In the genomic region with DNA sequence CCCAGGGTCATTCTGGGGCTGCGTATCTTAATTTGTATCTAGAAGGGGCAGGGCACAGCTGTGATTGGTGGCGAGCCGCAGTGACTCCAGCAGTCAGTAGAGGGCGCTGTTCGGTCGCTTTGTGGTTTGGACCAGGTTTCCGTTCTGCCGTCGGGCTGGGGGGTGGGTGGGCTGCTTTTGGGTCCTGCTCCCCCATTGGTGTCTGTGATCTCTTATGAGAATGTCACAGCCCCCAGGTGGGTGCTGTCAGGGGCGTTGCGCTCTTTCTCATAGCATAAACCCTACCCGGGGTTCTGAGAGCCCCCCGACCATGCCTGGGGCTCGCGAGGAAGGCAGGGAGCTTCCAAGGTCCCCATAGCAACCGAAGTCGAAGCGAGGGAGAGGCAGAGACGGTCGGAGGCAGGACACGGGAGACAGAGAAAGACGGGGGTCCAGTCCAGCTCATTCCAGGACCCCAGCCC, we compare ENCODE assay signal across 2 cellular contexts.
TF ChIP-seq lines count a peak whose summit lies in the region.

No MANE protein-coding gene starts in this region.

TF ChIP-seq in A549, 52 proteins besides CTCF, POLR2A, EP300 and RAD21:
- TF ChIP-seq, protein P1, sequence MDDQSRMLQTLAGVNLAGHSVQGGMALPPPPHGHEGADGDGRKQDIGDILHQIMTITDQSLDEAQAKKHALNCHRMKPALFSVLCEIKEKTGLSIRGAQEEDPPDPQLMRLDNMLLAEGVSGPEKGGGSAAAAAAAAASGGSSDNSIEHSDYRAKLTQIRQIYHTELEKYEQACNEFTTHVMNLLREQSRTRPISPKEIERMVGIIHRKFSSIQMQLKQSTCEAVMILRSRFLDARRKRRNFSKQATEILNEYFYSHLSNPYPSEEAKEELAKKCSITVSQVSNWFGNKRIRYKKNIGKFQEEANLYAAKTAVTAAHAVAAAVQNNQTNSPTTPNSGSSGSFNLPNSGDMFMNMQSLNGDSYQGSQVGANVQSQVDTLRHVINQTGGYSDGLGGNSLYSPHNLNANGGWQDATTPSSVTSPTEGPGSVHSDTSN (IDR thresholded peaks at IDR 0.05) = no peak
- TF ChIP-seq SMC3 (IDR thresholded peaks at IDR 0.05) (peak; percentile 57), EHF (CRISPR knock-in tag; IDR thresholded peaks at IDR 0.05) (no peak)

TF ChIP-seq in endothelial cell of umbilical vein, 7 proteins besides CTCF, POLR2A, EP300 and RAD21 (continued from another document):
- TF ChIP-seq, protein P2, sequence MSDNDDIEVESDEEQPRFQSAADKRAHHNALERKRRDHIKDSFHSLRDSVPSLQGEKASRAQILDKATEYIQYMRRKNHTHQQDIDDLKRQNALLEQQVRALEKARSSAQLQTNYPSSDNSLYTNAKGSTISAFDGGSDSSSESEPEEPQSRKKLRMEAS (IDR thresholded peaks at IDR 0.05; ENCODE audit: insufficient read depth, insufficient read length) = no peak
- no peak for TF ChIP-seq GATA2 (IDR thresholded peaks at IDR 0.05; ENCODE audit: insufficient read depth, insufficient read length, low read depth, low read length)
